1 cellular context compared by ENCODE assay signal in the genomic region with DNA sequence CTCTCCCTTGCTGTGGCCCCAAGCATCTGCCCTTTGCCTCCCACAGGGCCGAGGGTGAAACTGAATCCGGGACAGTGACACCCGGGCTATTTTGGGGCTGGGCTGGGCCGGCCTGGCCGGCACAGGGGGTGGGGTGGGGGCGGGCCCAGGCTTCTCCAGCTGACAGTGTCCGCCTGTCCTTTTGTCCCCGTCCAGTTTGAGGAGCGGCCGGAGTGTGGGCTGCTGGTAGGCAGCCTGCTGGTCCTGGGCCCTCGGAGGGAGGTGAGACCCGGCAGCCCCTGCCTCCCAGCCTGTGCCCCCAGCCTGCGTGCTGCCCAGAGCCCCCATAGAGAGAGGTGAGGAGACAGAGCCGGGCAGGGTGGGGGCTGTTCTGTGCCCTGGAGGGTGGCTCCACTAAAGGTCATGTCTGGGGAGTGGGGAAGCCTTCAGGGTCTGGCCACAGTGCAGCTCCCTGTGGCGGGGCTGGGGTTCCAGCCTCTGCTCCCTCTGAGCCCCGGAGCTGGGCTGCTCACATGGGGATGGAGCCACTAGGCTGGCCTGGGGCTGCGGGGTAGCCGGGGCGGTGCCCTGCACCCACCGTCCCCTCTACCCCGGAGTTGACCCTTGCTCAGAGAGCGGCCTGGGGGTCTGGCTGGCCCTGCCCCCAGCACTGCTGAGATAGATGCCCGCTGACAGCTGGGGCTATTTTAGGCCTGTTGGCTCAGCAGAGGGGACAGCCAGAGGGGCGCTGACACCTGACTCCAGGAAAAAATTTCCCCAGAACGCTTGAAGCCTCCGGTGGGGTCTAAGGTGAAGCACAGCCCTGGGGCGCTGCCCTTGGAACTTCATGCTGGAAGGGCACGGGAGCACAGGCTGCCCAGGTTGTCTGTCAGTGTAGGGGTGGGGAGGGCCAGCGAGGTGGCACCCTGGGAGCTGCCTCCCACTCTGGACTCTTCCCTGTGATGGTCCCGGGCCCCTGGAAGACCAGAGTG.
TF ChIP-seq lines count a peak whose summit lies in the region.

A gene with protein sequence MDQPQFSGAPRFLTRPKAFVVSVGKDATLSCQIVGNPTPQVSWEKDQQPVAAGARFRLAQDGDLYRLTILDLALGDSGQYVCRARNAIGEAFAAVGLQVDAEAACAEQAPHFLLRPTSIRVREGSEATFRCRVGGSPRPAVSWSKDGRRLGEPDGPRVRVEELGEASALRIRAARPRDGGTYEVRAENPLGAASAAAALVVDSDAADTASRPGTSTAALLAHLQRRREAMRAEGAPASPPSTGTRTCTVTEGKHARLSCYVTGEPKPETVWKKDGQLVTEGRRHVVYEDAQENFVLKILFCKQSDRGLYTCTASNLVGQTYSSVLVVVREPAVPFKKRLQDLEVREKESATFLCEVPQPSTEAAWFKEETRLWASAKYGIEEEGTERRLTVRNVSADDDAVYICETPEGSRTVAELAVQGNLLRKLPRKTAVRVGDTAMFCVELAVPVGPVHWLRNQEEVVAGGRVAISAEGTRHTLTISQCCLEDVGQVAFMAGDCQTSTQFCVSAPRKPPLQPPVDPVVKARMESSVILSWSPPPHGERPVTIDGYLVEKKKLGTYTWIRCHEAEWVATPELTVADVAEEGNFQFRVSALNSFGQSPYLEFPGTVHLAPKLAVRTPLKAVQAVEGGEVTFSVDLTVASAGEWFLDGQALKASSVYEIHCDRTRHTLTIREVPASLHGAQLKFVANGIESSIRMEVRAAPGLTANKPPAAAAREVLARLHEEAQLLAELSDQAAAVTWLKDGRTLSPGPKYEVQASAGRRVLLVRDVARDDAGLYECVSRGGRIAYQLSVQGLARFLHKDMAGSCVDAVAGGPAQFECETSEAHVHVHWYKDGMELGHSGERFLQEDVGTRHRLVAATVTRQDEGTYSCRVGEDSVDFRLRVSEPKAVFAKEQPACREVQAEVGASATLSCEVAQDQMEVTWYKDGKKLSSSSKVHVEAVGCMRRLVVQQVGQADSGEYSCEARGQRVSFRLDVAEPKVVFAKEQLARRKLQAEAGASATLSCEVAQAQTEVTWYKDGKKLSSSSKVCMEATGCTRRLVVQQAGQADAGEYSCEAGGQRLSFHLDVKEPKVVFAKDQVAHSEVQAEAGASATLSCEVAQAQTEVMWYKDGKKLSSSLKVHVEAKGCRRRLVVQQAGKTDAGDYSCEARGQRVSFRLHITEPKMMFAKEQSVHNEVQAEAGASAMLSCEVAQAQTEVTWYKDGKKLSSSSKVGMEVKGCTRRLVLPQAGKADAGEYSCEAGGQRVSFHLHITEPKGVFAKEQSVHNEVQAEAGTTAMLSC (N-terminal part only) (plus strand): TSS at position 194 of the 971 bp plus-strand sequence. CDS start 3,740 bp downstream, outside the sequence.

TF ChIP-seq in HepG2, 621 proteins besides CTCF, POLR2A, EP300 and RAD21:
- TF ChIP-seq, protein P1, sequence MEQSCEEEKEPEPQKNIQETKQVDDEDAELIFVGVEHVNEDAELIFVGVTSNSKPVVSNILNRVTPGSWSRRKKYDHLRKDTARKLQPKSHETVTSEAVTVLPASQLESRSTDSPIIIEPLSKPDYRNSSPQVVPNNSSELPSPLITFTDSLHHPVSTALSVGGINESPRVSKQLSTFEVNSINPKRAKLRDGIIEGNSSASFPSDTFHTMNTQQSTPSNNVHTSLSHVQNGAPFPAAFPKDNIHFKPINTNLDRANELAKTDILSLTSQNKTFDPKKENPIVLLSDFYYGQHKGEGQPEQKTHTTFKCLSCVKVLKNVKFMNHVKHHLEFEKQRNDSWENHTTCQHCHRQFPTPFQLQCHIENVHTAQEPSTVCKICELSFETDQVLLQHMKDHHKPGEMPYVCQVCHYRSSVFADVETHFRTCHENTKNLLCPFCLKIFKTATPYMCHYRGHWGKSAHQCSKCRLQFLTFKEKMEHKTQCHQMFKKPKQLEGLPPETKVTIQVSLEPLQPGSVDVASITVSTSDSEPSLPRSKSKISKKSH (CRISPR knock-in tag; IDR thresholded peaks at IDR 0.05; ENCODE audit: borderline replicate concordance) = no peak
- TF ChIP-seq, protein P2, sequence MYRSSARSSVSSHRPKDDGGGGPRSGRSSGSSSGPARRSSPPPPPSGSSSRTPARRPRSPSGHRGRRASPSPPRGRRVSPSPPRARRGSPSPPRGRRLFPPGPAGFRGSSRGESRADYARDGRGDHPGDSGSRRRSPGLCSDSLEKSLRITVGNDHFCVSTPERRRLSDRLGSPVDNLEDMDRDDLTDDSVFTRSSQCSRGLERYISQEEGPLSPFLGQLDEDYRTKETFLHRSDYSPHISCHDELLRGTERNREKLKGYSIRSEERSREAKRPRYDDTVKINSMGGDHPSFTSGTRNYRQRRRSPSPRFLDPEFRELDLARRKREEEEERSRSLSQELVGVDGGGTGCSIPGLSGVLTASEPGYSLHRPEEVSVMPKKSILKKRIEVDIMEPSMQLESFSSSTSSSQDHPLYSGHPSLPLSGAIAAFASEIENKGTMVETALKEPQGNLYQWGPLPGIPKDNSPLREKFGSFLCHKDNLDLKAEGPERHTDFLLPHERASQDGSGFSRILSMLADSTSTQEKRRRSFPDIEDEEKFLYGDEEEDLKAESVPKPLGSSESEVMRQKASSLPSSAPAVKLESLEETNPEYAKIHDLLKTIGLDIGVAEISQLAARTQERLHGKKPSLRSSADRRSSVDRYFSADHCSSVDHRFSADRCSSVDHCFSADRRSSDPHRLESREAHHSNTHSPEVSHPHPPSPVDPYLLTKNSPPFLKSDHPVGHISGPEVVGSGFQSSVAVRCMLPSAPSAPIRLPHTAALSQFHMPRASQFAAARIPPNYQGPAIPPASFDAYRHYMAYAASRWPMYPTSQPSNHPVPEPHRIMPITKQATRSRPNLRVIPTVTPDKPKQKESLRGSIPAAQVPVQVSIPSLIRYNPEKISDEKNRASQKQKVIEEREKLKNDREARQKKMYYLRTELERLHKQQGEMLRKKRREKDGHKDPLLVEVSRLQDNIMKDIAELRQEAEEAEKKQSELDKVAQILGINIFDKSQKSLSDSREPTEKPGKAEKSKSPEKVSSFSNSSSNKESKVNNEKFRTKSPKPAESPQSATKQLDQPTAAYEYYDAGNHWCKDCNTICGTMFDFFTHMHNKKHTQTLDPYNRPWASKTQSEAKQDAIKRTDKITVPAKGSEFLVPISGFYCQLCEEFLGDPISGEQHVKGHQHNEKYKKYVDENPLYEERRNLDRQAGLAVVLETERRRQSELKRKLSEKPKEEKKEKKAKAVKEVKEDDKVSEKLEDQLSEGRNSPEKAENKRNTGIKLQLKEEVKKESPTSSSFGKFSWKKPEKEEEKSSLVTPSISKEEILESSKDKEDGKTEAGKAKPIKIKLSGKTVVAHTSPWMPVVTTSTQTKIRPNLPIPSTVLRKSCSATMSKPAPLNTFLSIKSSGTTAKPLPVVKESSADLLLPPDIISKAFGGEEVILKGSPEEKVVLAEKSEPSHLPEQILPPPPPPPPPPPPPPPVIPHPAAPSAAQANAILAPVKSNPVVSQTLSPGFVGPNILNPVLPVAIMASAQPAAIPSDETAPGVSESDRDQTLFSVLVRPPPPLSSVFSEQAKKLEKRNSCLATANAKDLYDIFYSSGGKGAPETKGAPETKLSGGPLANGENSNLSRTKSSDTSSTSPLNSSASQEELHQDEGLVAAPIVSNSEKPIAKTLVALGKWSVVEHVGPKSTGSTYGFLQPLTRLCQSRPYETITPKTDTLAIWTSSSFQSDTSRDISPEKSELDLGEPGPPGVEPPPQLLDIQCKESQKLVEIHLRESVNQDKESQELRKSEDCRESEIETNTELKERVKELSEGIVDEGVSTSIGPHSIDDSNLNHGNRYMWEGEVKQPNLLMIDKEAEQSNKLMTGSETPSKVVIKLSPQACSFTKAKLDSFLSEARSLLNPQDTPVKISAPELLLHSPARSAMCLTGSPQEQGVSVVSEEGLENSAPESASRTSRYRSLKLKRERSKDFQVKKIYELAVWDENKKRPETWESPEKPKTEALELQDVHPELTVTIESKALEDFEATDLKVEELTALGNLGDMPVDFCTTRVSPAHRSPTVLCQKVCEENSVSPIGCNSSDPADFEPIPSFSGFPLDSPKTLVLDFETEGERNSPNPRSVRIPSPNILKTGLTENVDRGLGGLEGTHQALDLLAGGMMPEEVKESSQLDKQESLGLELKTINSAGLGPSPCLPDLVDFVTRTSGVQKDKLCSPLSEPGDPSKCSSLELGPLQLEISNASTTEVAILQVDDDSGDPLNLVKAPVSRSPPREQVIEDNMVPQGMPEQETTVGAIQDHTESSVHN (CRISPR knock-in tag; IDR thresholded peaks at IDR 0.05) = no peak
- TF ChIP-seq HNF4A (CRISPR knock-in tag; IDR thresholded peaks at IDR 0.05) = no peak
- no peak for TF ChIP-seq ZNF331 (CRISPR knock-in tag; IDR thresholded peaks at IDR 0.05)
- no peak for TF ChIP-seq CBFB (CRISPR knock-in tag; IDR thresholded peaks at IDR 0.05)
- no peak for TF ChIP-seq ZNF577 (CRISPR knock-in tag; IDR thresholded peaks at IDR 0.05; ENCODE audit: borderline replicate concordance, low read depth)
- no peak for TF ChIP-seq NPAS2 (CRISPR knock-in tag; IDR thresholded peaks at IDR 0.05; ENCODE audit: borderline replicate concordance)
- no peak for TF ChIP-seq GPN1 (CRISPR knock-in tag; IDR thresholded peaks at IDR 0.05; ENCODE audit: borderline replicate concordance)
- TF ChIP-seq ZNF317 (CRISPR knock-in tag; IDR thresholded peaks at IDR 0.05) = no peak
- no peak for TF ChIP-seq NR2F2 (IDR thresholded peaks at IDR 0.05; ENCODE audit: borderline replicate concordance, low read depth)
- TF ChIP-seq, protein P3, sequence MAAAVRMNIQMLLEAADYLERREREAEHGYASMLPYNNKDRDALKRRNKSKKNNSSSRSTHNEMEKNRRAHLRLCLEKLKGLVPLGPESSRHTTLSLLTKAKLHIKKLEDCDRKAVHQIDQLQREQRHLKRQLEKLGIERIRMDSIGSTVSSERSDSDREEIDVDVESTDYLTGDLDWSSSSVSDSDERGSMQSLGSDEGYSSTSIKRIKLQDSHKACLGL (CRISPR knock-in tag; IDR thresholded peaks at IDR 0.05) = no peak
- no peak for TF ChIP-seq PAX8 (CRISPR knock-in tag; IDR thresholded peaks at IDR 0.05; ENCODE audit: borderline replicate concordance)
- no peak for TF ChIP-seq ZNF556 (CRISPR knock-in tag; IDR thresholded peaks at IDR 0.05; ENCODE audit: borderline replicate concordance)
- TF ChIP-seq, protein P4, sequence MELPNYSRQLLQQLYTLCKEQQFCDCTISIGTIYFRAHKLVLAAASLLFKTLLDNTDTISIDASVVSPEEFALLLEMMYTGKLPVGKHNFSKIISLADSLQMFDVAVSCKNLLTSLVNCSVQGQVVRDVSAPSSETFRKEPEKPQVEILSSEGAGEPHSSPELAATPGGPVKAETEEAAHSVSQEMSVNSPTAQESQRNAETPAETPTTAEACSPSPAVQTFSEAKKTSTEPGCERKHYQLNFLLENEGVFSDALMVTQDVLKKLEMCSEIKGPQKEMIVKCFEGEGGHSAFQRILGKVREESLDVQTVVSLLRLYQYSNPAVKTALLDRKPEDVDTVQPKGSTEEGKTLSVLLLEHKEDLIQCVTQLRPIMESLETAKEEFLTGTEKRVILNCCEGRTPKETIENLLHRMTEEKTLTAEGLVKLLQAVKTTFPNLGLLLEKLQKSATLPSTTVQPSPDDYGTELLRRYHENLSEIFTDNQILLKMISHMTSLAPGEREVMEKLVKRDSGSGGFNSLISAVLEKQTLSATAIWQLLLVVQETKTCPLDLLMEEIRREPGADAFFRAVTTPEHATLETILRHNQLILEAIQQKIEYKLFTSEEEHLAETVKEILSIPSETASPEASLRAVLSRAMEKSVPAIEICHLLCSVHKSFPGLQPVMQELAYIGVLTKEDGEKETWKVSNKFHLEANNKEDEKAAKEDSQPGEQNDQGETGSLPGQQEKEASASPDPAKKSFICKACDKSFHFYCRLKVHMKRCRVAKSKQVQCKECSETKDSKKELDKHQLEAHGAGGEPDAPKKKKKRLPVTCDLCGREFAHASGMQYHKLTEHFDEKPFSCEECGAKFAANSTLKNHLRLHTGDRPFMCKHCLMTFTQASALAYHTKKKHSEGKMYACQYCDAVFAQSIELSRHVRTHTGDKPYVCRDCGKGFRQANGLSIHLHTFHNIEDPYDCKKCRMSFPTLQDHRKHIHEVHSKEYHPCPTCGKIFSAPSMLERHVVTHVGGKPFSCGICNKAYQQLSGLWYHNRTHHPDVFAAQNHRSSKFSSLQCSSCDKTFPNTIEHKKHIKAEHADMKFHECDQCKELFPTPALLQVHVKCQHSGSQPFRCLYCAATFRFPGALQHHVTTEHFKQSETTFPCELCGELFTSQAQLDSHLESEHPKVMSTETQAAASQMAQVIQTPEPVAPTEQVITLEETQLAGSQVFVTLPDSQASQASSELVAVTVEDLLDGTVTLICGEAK (IDR thresholded peaks at IDR 0.05) = no peak
- TF ChIP-seq, protein P4 (CRISPR knock-in tag; IDR thresholded peaks at IDR 0.05) = no peak
- TF ChIP-seq ZNF772 (CRISPR knock-in tag; IDR thresholded peaks at IDR 0.05) = no peak
- TF ChIP-seq RARG (CRISPR knock-in tag; IDR thresholded peaks at IDR 0.05; ENCODE audit: low read depth) = no peak
- TF ChIP-seq, protein P5, sequence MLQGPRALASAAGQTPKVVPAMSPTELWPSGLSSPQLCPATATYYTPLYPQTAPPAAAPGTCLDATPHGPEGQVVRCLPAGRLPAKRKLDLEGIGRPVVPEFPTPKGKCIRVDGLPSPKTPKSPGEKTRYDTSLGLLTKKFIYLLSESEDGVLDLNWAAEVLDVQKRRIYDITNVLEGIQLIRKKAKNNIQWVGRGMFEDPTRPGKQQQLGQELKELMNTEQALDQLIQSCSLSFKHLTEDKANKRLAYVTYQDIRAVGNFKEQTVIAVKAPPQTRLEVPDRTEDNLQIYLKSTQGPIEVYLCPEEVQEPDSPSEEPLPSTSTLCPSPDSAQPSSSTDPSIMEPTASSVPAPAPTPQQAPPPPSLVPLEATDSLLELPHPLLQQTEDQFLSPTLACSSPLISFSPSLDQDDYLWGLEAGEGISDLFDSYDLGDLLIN (CRISPR knock-in tag; IDR thresholded peaks at IDR 0.05; ENCODE audit: borderline replicate concordance) = no peak
- no peak for TF ChIP-seq ZNF781 (CRISPR knock-in tag; IDR thresholded peaks at IDR 0.05; ENCODE audit: borderline replicate concordance, not compliant biosample characterization)
- TF ChIP-seq SMARCC2 (IDR thresholded peaks at IDR 0.05) = no peak
- no peak for TF ChIP-seq SCMH1 (CRISPR knock-in tag; IDR thresholded peaks at IDR 0.05; ENCODE audit: borderline replicate concordance)
